Comparison of ENCODE assay signal across 8 cellular contexts in the genomic region with DNA sequence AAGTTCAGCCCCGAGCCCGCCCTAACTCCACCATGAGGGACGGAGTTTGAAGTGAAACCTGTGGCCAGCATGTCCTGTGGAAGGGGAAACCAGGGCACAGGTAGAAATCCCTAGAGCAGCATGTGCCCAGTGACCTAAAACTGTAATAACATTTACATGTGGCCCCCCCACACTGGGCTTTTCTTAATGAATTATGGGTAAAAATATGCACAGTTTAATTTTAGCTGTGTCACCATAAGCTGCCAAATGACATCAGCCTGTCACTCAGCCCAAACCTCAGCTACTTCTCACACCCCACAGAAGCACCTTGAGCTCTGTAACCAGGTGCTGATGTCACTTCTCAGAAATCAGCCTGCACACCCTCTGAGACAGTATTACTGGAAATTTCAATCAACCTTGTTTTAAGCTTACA. TPM values are rescaled to one million over a fixed set of nuclear protein-coding genes. Genes with fewer than 3 reads are reported as not detected.
DNase-seq lines count a peak whose midpoint lies in the region; ATAC-seq lines count a peak whose summit lies in the region.

No MANE protein-coding gene starts in this region.

- DNase-seq in OCI-M1 (lab: John Stamatoyannopoulos, UW) (peak; percentile 83), neuronal stem cell (ENCODE audit: low spot score) (no peak), NCI-H146 treated with DMSO at 0.1 percent for 48 hours (lab: John Stamatoyannopoulos, UW; ENCODE audit: unreplicated experiment) (no peak), hypothalamus (lab: John Stamatoyannopoulos, UW) (no peak), GM23248 (no peak)
- peak; percentile 67 to 69 for DNase-seq in activated naive CD4-positive, alpha-beta T cell treated with anti-CD3 and anti-CD28 coated beads, Interleukin-2, amount 50 U/mL, for 72 hours (ENCODE audit: low spot score in 2 of 2)
- DNase-seq in stimulated activated CD4-positive, alpha-beta T cell treated with anti-CD3 and anti-CD28 coated beads, Interleukin-4, amount 100 ng/mL, for 1 hour = peak; percentile 61

- H3K4me3 ChIP-seq in neuronal stem cell (ENCODE audit: low read length in 2 of 2) = no peak overlapping the region
- H3K4me3 ChIP-seq in GM23248 = no peak overlapping the region

- H2BK12ac ChIP-seq in neuronal stem cell (ENCODE audit: low read length) = no peak overlapping the region

- peaks cover 3 to 20% of the 10 kb centered on the region in 2 donors for H3K9me3 Mint-ChIP-seq in activated naive CD4-positive, alpha-beta T cell treated with anti-CD3 and anti-CD28 coated beads, Interleukin-2, amount 50 U/mL, for 72 hours

- H2BK120ac ChIP-seq in neuronal stem cell (ENCODE audit: low read depth, low read length) = no peak overlapping the region

- no peak overlapping the region for H3K27ac Mint-ChIP-seq in activated naive CD4-positive, alpha-beta T cell treated with anti-CD3 and anti-CD28 coated beads, Interleukin-2, amount 50 U/mL, for 72 hours

- H3K27me3 ChIP-seq in neuronal stem cell (ENCODE audit: control insufficient read depth in 3 of 3, insufficient read depth in 3 of 3, low read depth in 1 of 3, low read length in 3 of 3) = peaks cover 2 to 20% (median 10%) of the 10 kb centered on the region in 3 experiments
- peaks cover 28% of the 10 kb centered on the region for H3K27me3 ChIP-seq in GM23248 (replicated peaks; ENCODE audit: insufficient read depth)

- H2BK5ac ChIP-seq in neuronal stem cell (ENCODE audit: low read length) = no peak overlapping the region

- H3K36me3 ChIP-seq in neuronal stem cell (replicated peaks in 1 of 2; ENCODE audit: control insufficient read depth in 2 of 2, insufficient read depth in 2 of 2, low read length in 2 of 2) = peaks cover 0 to 2% of the 10 kb centered on the region in 2 donors
- no peaks in the 10 kb centered on the region for H3K36me3 ChIP-seq in GM23248 (ENCODE audit: low read depth)

- no peaks in the 10 kb centered on the region for H3K79me1 ChIP-seq in neuronal stem cell (ENCODE audit: low read depth, low read length)

- H3K14ac ChIP-seq in neuronal stem cell (ENCODE audit: low read length) = no peak overlapping the region

- no peak overlapping the region for H3K9ac ChIP-seq in neuronal stem cell (ENCODE audit: low read depth, low read length, poor library complexity)
- H3K9ac ChIP-seq in GM23248 = no peak overlapping the region

- H2AK5ac ChIP-seq in neuronal stem cell (ENCODE audit: low read depth, low read length) = no peak overlapping the region

- peaks cover 0 to 10% of the 10 kb centered on the region in 2 donors for H3K9me3 ChIP-seq in neuronal stem cell (replicated peaks in 1 of 2; ENCODE audit: control insufficient read depth in 2 of 2, insufficient read depth in 1 of 2, low read depth in 1 of 2, low read length in 2 of 2)
- no peaks in the 10 kb centered on the region for H3K9me3 ChIP-seq in GM23248 (ENCODE audit: low read depth)

- H3K9me2 ChIP-seq in GM23248 (ENCODE audit: insufficient read depth) = no peaks in the 10 kb centered on the region

- WGBS in neuronal stem cell (ENCODE audit: extremely low coverage in 2 of 2, insufficient read length in 2 of 2, insufficient replicate concordance in 1 of 2), 2 donors = no CpG with 5 or more reads among the region's 3 CpGs
- WGBS in GM23248 (ENCODE audit: low coverage in 1 of 2, low lambda C conversion rate in 2 of 2, missing lambda C conversion rate in 2 of 2), 2 experiments = 59 to 63% methylated on average over 3 of the region's 3 CpGs

- H3K79me2 ChIP-seq in GM23248 (ENCODE audit: insufficient read depth) = no peaks in the 10 kb centered on the region

- H4K8ac ChIP-seq in neuronal stem cell (ENCODE audit: low read depth, low read length) = no peak overlapping the region

- no peaks in the 10 kb centered on the region for H4K20me1 ChIP-seq in GM23248 (ENCODE audit: insufficient read depth)

- H3K4me2 ChIP-seq in neuronal stem cell (ENCODE audit: insufficient read depth, low read length, poor library complexity, severe bottlenecking) (no peak overlapping the region), GM23248 (ENCODE audit: unreplicated experiment) (no peak overlapping the region)

- H2BK15ac ChIP-seq in neuronal stem cell (ENCODE audit: low read length) = no peak overlapping the region

- no peak overlapping the region for H4K91ac ChIP-seq in neuronal stem cell (ENCODE audit: low read depth, low read length, poor library complexity)

- H3K23ac ChIP-seq in neuronal stem cell (ENCODE audit: low read depth, low read length, poor library complexity) = no peak overlapping the region

- in situ Hi-C loops in GM23248 (cut with MboI) = no loop called here

- H3F3A ChIP-seq in GM23248 (ENCODE audit: insufficient read depth) = no peaks in the 10 kb centered on the region

- no peak overlapping the region for H3K18ac ChIP-seq in neuronal stem cell (ENCODE audit: low read length)

- ATAC-seq in GM21528 (IDR thresholded peaks at IDR 0.05; ENCODE audit: low FRiP score, unreplicated experiment) = peak; percentile 39
- ATAC-seq in activated naive CD4-positive, alpha-beta T cell treated with anti-CD3 and anti-CD28 coated beads, Interleukin-2, amount 50 U/mL, for 72 hours = peak; percentile 80

- no peak overlapping the region for H3K4ac ChIP-seq in neuronal stem cell (ENCODE audit: low read length)

- peaks cover 0 to 2% of the 10 kb centered on the region in 2 donors for H3K4me1 ChIP-seq in neuronal stem cell (ENCODE audit: control insufficient read depth in 2 of 2, insufficient read depth in 1 of 2, low read depth in 1 of 2, low read length in 2 of 2)
- no peaks in the 10 kb centered on the region for H3K4me1 ChIP-seq in GM23248 (ENCODE audit: insufficient read depth)

- H2AFZ ChIP-seq in neuronal stem cell (ENCODE audit: low read length) (no peak overlapping the region), GM23248 (no peak overlapping the region)

- H3K36me3 Mint-ChIP-seq in activated naive CD4-positive, alpha-beta T cell treated with anti-CD3 and anti-CD28 coated beads, Interleukin-2, amount 50 U/mL, for 72 hours = peaks cover 4 to 27% of the 10 kb centered on the region in 2 donors

- no peak overlapping the region for H3K27ac ChIP-seq in neuronal stem cell (replicated peaks; ENCODE audit: low read length)
- no peak overlapping the region for H3K27ac ChIP-seq in GM23248

RNA-seq across cellular contexts. Expression of a gene that starts 50.0 kb away (rescaled TPM):
- total RNA-seq in activated naive CD4-positive, alpha-beta T cell treated with anti-CD3 and anti-CD28 coated beads, Interleukin-2, amount 50 U/mL, for 72 hours = 10 to 100 TPM; 24.9 to 62.5 TPM
- 16.6 TPM for polyA plus RNA-seq in neuronal stem cell (2013, experiment 1 of 2)
- 16.2 TPM for polyA plus RNA-seq in neuronal stem cell (2013, experiment 2 of 2)
- 6.8 and 7.8 TPM in 2 replicates for total RNA-seq in GM23248 (2014; rRNA removed; shearing (Covaris generic))
- polyA plus RNA-seq in GM23248 (2016; fragmentation: Nextera tagmentation; extraction: Ambion mirVana) = 7.8 and 8.4 TPM in 2 replicates

RNA-seq across cellular contexts. Expression of a gene that starts 51.3 kb away (rescaled TPM):
- total RNA-seq in activated naive CD4-positive, alpha-beta T cell treated with anti-CD3 and anti-CD28 coated beads, Interleukin-2, amount 50 U/mL, for 72 hours = 10 to 100 TPM; 19.7 to 26.3 TPM
- polyA plus RNA-seq in neuronal stem cell (2013, experiment 1 of 2) = 6.9 TPM
- polyA plus RNA-seq in neuronal stem cell (2013, experiment 2 of 2) = 6.2 TPM
- total RNA-seq in GM23248 (2014; rRNA removed; shearing (Covaris generic)) = 0.32 TPM in 1 of 2 replicates, not detected in the other
- polyA plus RNA-seq in GM23248 (2016; fragmentation: Nextera tagmentation; extraction: Ambion mirVana) = 1.2 and 1.3 TPM in 2 replicates

Comparison
In these comparisons a context has a peak if more than half of its experiments do, and no peak if none do; other contexts are left out.
1. DNase-seq: peak in OCI-M1 (single experiment), activated naive CD4-positive, alpha-beta T cell treated with anti-CD3 and anti-CD28 coated beads, Interleukin-2, amount 50 U/mL, for 72 hours (2 of 2) and stimulated activated CD4-positive, alpha-beta T cell treated with anti-CD3 and anti-CD28 coated beads, Interleukin-4, amount 100 ng/mL, for 1 hour (single experiment); none in neuronal stem cell (single experiment), NCI-H146 treated with DMSO at 0.1 percent for 48 hours (single experiment), hypothalamus (0 of 51) and GM23248 (single experiment).
2. RNA of a gene that starts 51.3 kb away (total RNA-seq): 19.7 to 26.3 TPM in activated naive CD4-positive, alpha-beta T cell treated with anti-CD3 and anti-CD28 coated beads, Interleukin-2, amount 50 U/mL, for 72 hours; 0.32 TPM in GM23248; every median in the first group is over 10 times any median in the second.